10 cellular contexts compared by ENCODE assay signal in genomic region chr11:117979481-117980211, GRCh38. TPM values are rescaled to one million over a fixed set of nuclear protein-coding genes. Genes with fewer than 3 reads are reported as not detected.
DNase-seq lines count a peak whose midpoint lies in the region; ATAC-seq and TF ChIP-seq lines count a peak whose summit lies in the region.
"Had no signal": no experiment of that assay in that cellular context is flagged by ENCODE, and none has a peak within 500 bp of the region (broad histone marks: within the 10 kb centered on the region; RNA-seq: fewer than 3 reads in every experiment).

No MANE protein-coding gene starts in this region.

- H3K4me1 Mint-ChIP-seq in activated naive CD4-positive, alpha-beta T cell treated with anti-CD3 and anti-CD28 coated beads, Interleukin-2, amount 10 ng/mL, durations not matched to agents 7 days and 5 days, result peaks cover 67% of the 10 kb centered on the region
- no peaks in the 10 kb centered on the region for H3K4me1 Mint-ChIP-seq in neural progenitor cell

- TF ChIP-seq CTCF in upper lobe of right lung (IDR thresholded peaks at IDR 0.05) (no peak), neural progenitor cell (IDR thresholded peaks at IDR 0.05) (no peak)

- no peaks in the 10 kb centered on the region for H3K79me2 ChIP-seq in neural progenitor cell (ENCODE audit: low read depth)

- peaks cover 4% of the 10 kb centered on the region for H3K27me3 Mint-ChIP-seq in activated naive CD4-positive, alpha-beta T cell treated with anti-CD3 and anti-CD28 coated beads, Interleukin-2, amount 10 ng/mL, durations not matched to agents 7 days and 5 days
- H3K27me3 Mint-ChIP-seq in neural progenitor cell (ENCODE audit: insufficient read depth, low read depth), result peaks cover 2% of the 10 kb centered on the region

- ATAC-seq in left ventricle myocardium superior, result peak; percentile 58
- ATAC-seq in upper lobe of right lung, result peak; percentile 92

- H2AFZ ChIP-seq in neural progenitor cell (replicated peaks), result no peak overlapping the region

- DNase-seq in activated naive CD4-positive, alpha-beta T cell treated with anti-CD3 and anti-CD28 coated beads, Interleukin-2, amount 10 ng/mL, durations not matched to agents 7 days and 5 days, result no peak
- DNase-seq in activated naive CD4-positive, alpha-beta T cell treated with Interleukin-2 at 50 U/mL for 16 hours, result no peak
- DNase-seq in MV-4-11 (lab: John Stamatoyannopoulos, UW) (peak; percentile 78), left ventricle myocardium superior (no peak), upper lobe of right lung (no peak), neural progenitor cell (ENCODE audit: low spot score) (no peak), NCI-H2081 (lab: John Stamatoyannopoulos, UW) (no peak)
- DNase-seq in stimulated activated CD4-positive, alpha-beta T cell treated with anti-CD3 and anti-CD28 coated beads, Interleukin-4, amount 100 ng/mL, for 1 hour, result no peak
- DNase-seq: stimulated activated CD4-positive, alpha-beta T cell treated with anti-CD3 and anti-CD28 coated beads, Interleukin-12 subunit alpha, Interleukin-12 subunit beta, amount 100 ng/mL, for 4 hours had no signal

- peaks cover 44% of the 10 kb centered on the region for H3K36me3 Mint-ChIP-seq in activated naive CD4-positive, alpha-beta T cell treated with anti-CD3 and anti-CD28 coated beads, Interleukin-2, amount 10 ng/mL, durations not matched to agents 7 days and 5 days
- no peaks in the 10 kb centered on the region for H3K36me3 Mint-ChIP-seq in neural progenitor cell

- H3K9me3 ChIP-seq in upper lobe of right lung (no peaks in the 10 kb centered on the region), neural progenitor cell (ENCODE audit: low read depth) (no peaks in the 10 kb centered on the region)

- H3K27me3 ChIP-seq in upper lobe of right lung (no peaks in the 10 kb centered on the region), neural progenitor cell (peaks cover 7% of the 10 kb centered on the region)

- peaks cover 12% of the 10 kb centered on the region for H3K9me3 Mint-ChIP-seq in activated naive CD4-positive, alpha-beta T cell treated with anti-CD3 and anti-CD28 coated beads, Interleukin-2, amount 10 ng/mL, durations not matched to agents 7 days and 5 days
- no peaks in the 10 kb centered on the region for H3K9me3 Mint-ChIP-seq in neural progenitor cell

- no peak overlapping the region for H3K9ac ChIP-seq in neural progenitor cell
- H3K9ac ChIP-seq: BLaER1 had no signal

- H3K4me1 ChIP-seq in upper lobe of right lung, result peaks cover 9% of the 10 kb centered on the region
- no peaks in the 10 kb centered on the region for H3K4me1 ChIP-seq in neural progenitor cell

- H3K27ac Mint-ChIP-seq in activated naive CD4-positive, alpha-beta T cell treated with anti-CD3 and anti-CD28 coated beads, Interleukin-2, amount 10 ng/mL, durations not matched to agents 7 days and 5 days, result peak overlapping the region; percentile 13
- no peak overlapping the region for H3K27ac Mint-ChIP-seq in neural progenitor cell

- peak overlapping the region; percentile 42 for H3K27ac ChIP-seq in upper lobe of right lung
- no peak overlapping the region for H3K27ac ChIP-seq in neural progenitor cell
- H3K27ac ChIP-seq: BLaER1 had no signal

- CTCF ChIA-PET in activated naive CD4-positive, alpha-beta T cell treated with anti-CD3 and anti-CD28 coated beads, Interleukin-2, amount 10 ng/mL, durations not matched to agents 7 days and 5 days (lab: Charles Lee), result interaction anchor here (1.1 to 2.8 kb wide), 4 partner anchors 24 to 74 kb away, joined by 3 to 11 read pairs (median 7); no protein-coding TSS in a partner anchor

- H3K4me3 Mint-ChIP-seq in activated naive CD4-positive, alpha-beta T cell treated with anti-CD3 and anti-CD28 coated beads, Interleukin-2, amount 10 ng/mL, durations not matched to agents 7 days and 5 days, result no peak overlapping the region
- no peak overlapping the region for H3K4me3 Mint-ChIP-seq in neural progenitor cell

- intact Hi-C loops in left ventricle myocardium superior (cut with micrococcal nuclease) (no loop called here), upper lobe of right lung (cut with DNase I) (no loop called here)

- H3K36me3 ChIP-seq in upper lobe of right lung, result no peaks in the 10 kb centered on the region
- no peaks in the 10 kb centered on the region for H3K36me3 ChIP-seq in neural progenitor cell
- H3K36me3 ChIP-seq: BLaER1 had no signal

- no peak overlapping the region for H3K4me3 ChIP-seq in upper lobe of right lung
- no peak overlapping the region for H3K4me3 ChIP-seq in neural progenitor cell
- H3K4me3 ChIP-seq: BLaER1 had no signal

- no peak overlapping the region for H3K4me2 ChIP-seq in neural progenitor cell
- H3K4me2 ChIP-seq: BLaER1 had no signal

- H4K20me1 ChIP-seq in neural progenitor cell (ENCODE audit: low read depth), result no peaks in the 10 kb centered on the region
- H4K20me1 ChIP-seq: BLaER1 had no signal

- H3F3A ChIP-seq in neural progenitor cell (ENCODE audit: low read depth), result no peaks in the 10 kb centered on the region

RNA-seq across cellular contexts. Expression of gene IL10RA, which starts 6.5 kb away (rescaled TPM):
- total RNA-seq in left ventricle myocardium superior (6.0 TPM), upper lobe of right lung (33.8 TPM), neural progenitor cell (ENCODE audit: low replicate concordance) (0.12 TPM in 1 of 2 replicates, not detected in the other)

RNA-seq across cellular contexts. Expression of gene TMPRSS13, which starts 50.4 kb away (rescaled TPM):
- total RNA-seq in left ventricle myocardium superior (0.15 TPM), upper lobe of right lung (9.9 TPM), neural progenitor cell (ENCODE audit: low replicate concordance) (0.22 TPM in 1 of 2 replicates, not detected in the other)
